ENCODE assay signal across 10 cellular contexts in genomic region chr2:102185347-102185746, GRCh38. TPM values are rescaled to one million over a fixed set of nuclear protein-coding genes. Genes with fewer than 3 reads are reported as not detected.
A peak's percentile ranks its signal among the peaks of the same experiment; 100 is the strongest.
DNase-seq lines count a peak whose midpoint lies in the region; ATAC-seq and TF ChIP-seq lines count a peak whose summit lies in the region.
"Had no signal": no experiment of that assay in that cellular context is flagged by ENCODE, and none has a peak within 500 bp of the region (broad histone marks: within the 10 kb centered on the region; RNA-seq: fewer than 3 reads in every experiment).

No MANE protein-coding gene starts in this region.

- H4K20me1 ChIP-seq in PC-9 (ENCODE audit: insufficient read depth) (no peaks in the 10 kb centered on the region), fibroblast of lung (ENCODE audit: control insufficient read depth, extremely low read depth, insufficient read depth, low read length) (no peaks in the 10 kb centered on the region)

- H3K27me3 ChIP-seq in PC-9 (ENCODE audit: insufficient read depth, low read depth) = no peaks in the 10 kb centered on the region
- no peaks in the 10 kb centered on the region for H3K27me3 ChIP-seq in fibroblast of lung (ENCODE audit: control insufficient read depth, insufficient read depth, low read length)
- peaks cover 0 to 20% (median 7%) of the 10 kb centered on the region in 7 donors for H3K27me3 ChIP-seq in spleen (replicated peaks in 1 of 7)

- no TSS peak for BruUV-seq in PC-9 (replicated peaks; lab: Mats Ljungman, UMichigan)

- no peak overlapping the region for H3K4me3 ChIP-seq in PC-9
- no peak overlapping the region for H3K4me3 ChIP-seq in fibroblast of lung (replicated peaks in 1 of 4; ENCODE audit: control extremely low read depth in 1 of 4, insufficient read depth in 1 of 4, low read depth in 3 of 4, low read length in 4 of 4)
- no peak overlapping the region for H3K4me3 ChIP-seq in spleen
- H3K4me3 ChIP-seq in lower leg skin (ENCODE audit: low read depth, poor library complexity, severe bottlenecking) = no peak overlapping the region

- H2AFZ ChIP-seq in PC-9 (no peak overlapping the region), fibroblast of lung (ENCODE audit: low read length) (no peak overlapping the region)

- no peak for ATAC-seq in HG03439 (IDR thresholded peaks at IDR 0.05; ENCODE audit: unreplicated experiment)

- no peaks in the 10 kb centered on the region for H3K9me3 Mint-ChIP-seq in activated CD4-positive, alpha-beta T cell treated with anti-CD3 and anti-CD28 coated beads, Interleukin-2, amount 10 ng/mL, durations not matched to agents 24 days and 14 days
- no peaks in the 10 kb centered on the region for H3K9me3 Mint-ChIP-seq in activated CD4-positive, alpha-beta T cell treated with anti-CD3 and anti-CD28 coated beads, Interleukin-2, amount 10 ng/mL, durations not matched to agents 7 days and 5 days
- H3K9me3 Mint-ChIP-seq: CD4-positive, alpha-beta memory T cell had no signal

- POLR2A ChIA-PET in activated CD4-positive, alpha-beta T cell treated with anti-CD3 and anti-CD28 coated beads, Interleukin-2, amount 10 ng/mL, durations not matched to agents 7 days and 5 days (lab: Charles Lee) = no interaction called here
- POLR2A ChIA-PET in PC-9 (lab: Charles Lee; ENCODE audit: unreplicated experiment) = no interaction called here

- intact Hi-C loops in activated CD4-positive, alpha-beta T cell treated with anti-CD3 and anti-CD28 coated beads, Interleukin-2, amount 10 ng/mL, durations not matched to agents 24 days and 14 days (cut with micrococcal nuclease) = loop anchor here (2.0 kb wide), 1 partner anchor 55 kb away; no protein-coding TSS in a partner anchor
- intact Hi-C loops in PC-9 (cut with micrococcal nuclease; ENCODE audit: unreplicated experiment) = no loop called here
- intact Hi-C loops in spleen (cut with DNase I; ENCODE audit: low total_unique reads) = no loop called here
- intact Hi-C loops in lower leg skin (cut with DNase I; ENCODE audit: low total_unique reads) = loop anchor here (10.0 kb wide), 1 partner anchor 49 kb away; no protein-coding TSS in a partner anchor

- H3K36me3 ChIP-seq in PC-9 (ENCODE audit: low read depth) (no peaks in the 10 kb centered on the region), fibroblast of lung (ENCODE audit: control insufficient read depth, insufficient read depth, low read length) (no peaks in the 10 kb centered on the region), spleen (no peaks in the 10 kb centered on the region)

- H3K4me2 ChIP-seq in PC-9 (no peak overlapping the region), fibroblast of lung (ENCODE audit: extremely low read depth, insufficient read depth, low read length) (no peak overlapping the region)

- peak; percentile 64 for DNase-seq in activated CD4-positive, alpha-beta T cell treated with anti-CD3 and anti-CD28 coated beads, Interleukin-2, amount 10 ng/mL, durations not matched to agents 24 days and 14 days
- DNase-seq in activated CD4-positive, alpha-beta T cell treated with anti-CD3 and anti-CD28 coated beads, Interleukin-2, amount 10 ng/mL, durations not matched to agents 7 days and 5 days = no peak
- DNase-seq in PC-9 (no peak), fibroblast of lung (ENCODE audit: low read depth in 2 of 2) (peak in 1 of 2 donors; percentile 54), spleen (no peak), lower leg skin (ENCODE audit: low spot score in 2 of 2) (no peak)
- DNase-seq in activated effector memory CD4-positive, alpha-beta T cell treated with anti-CD3 and anti-CD28 coated beads, Interleukin-2, amount 50 U/mL, for 16 hours = no peak
- DNase-seq: NCI-H2029 had no signal

- 0 out of 2 replicates have a peak, but pooled peaks cover under 1% of the 10 kb centered on the region for H3F3A ChIP-seq in PC-9 (ENCODE audit: insufficient read depth, low read depth)

- peaks cover 30% of the 10 kb centered on the region for H3K27me3 Mint-ChIP-seq in activated CD4-positive, alpha-beta T cell treated with anti-CD3 and anti-CD28 coated beads, Interleukin-2, amount 10 ng/mL, durations not matched to agents 24 days and 14 days
- H3K27me3 Mint-ChIP-seq in activated CD4-positive, alpha-beta T cell treated with anti-CD3 and anti-CD28 coated beads, Interleukin-2, amount 10 ng/mL, durations not matched to agents 7 days and 5 days = peaks cover 14% of the 10 kb centered on the region

- H3K9me3 ChIP-seq in PC-9 (ENCODE audit: insufficient read depth, low read depth) (no peaks in the 10 kb centered on the region), fibroblast of lung (ENCODE audit: control insufficient read depth, insufficient read depth, low read depth, low read length) (no peaks in the 10 kb centered on the region), spleen (no peaks in the 10 kb centered on the region)

- H3K79me2 ChIP-seq in PC-9 (ENCODE audit: low read depth) = no peaks in the 10 kb centered on the region
- no peaks in the 10 kb centered on the region for H3K79me2 ChIP-seq in fibroblast of lung (ENCODE audit: control insufficient read depth, insufficient read depth, low read length)

- no peaks in the 10 kb centered on the region for H3K9me2 ChIP-seq in PC-9 (ENCODE audit: insufficient read depth)

- TF ChIP-seq POLR2A in spleen (IDR thresholded peaks at IDR 0.05) (no peak), lower leg skin (IDR thresholded peaks at IDR 0.05) (no peak)

- CTCF ChIA-PET in activated CD4-positive, alpha-beta T cell treated with anti-CD3 and anti-CD28 coated beads, Interleukin-2, amount 10 ng/mL, durations not matched to agents 7 days and 5 days (lab: Charles Lee) = interaction anchor here (0.7 to 1.0 kb wide), 3 partner anchors 55 to 279 kb away, joined by 3 read pairs; no protein-coding TSS in a partner anchor
- CTCF ChIA-PET in PC-9 (lab: Charles Lee) = no interaction called here

- no peak overlapping the region for H3K9ac ChIP-seq in fibroblast of lung (ENCODE audit: insufficient read depth, low read length)

- peaks cover 3% of the 10 kb centered on the region for H3K36me3 Mint-ChIP-seq in activated CD4-positive, alpha-beta T cell treated with anti-CD3 and anti-CD28 coated beads, Interleukin-2, amount 10 ng/mL, durations not matched to agents 24 days and 14 days (ENCODE audit: low read depth)
- peaks cover 3% of the 10 kb centered on the region for H3K36me3 Mint-ChIP-seq in activated CD4-positive, alpha-beta T cell treated with anti-CD3 and anti-CD28 coated beads, Interleukin-2, amount 10 ng/mL, durations not matched to agents 7 days and 5 days (ENCODE audit: low read depth)
- H3K36me3 Mint-ChIP-seq: CD4-positive, alpha-beta memory T cell had no signal

- peaks cover 8% of the 10 kb centered on the region for H3K4me1 Mint-ChIP-seq in activated CD4-positive, alpha-beta T cell treated with anti-CD3 and anti-CD28 coated beads, Interleukin-2, amount 10 ng/mL, durations not matched to agents 24 days and 14 days
- H3K4me1 Mint-ChIP-seq in activated CD4-positive, alpha-beta T cell treated with anti-CD3 and anti-CD28 coated beads, Interleukin-2, amount 10 ng/mL, durations not matched to agents 7 days and 5 days = peaks cover 18% of the 10 kb centered on the region

- H3K27ac ChIP-seq in PC-9 = no peak overlapping the region
- no peak overlapping the region for H3K27ac ChIP-seq in fibroblast of lung (ENCODE audit: insufficient read depth, low read length)
- H3K27ac ChIP-seq in spleen = peak overlapping the region in 1 of 8 donors; percentile 11

- no peak overlapping the region for H3K4me3 Mint-ChIP-seq in activated CD4-positive, alpha-beta T cell treated with anti-CD3 and anti-CD28 coated beads, Interleukin-2, amount 10 ng/mL, durations not matched to agents 24 days and 14 days
- no peak overlapping the region for H3K4me3 Mint-ChIP-seq in activated CD4-positive, alpha-beta T cell treated with anti-CD3 and anti-CD28 coated beads, Interleukin-2, amount 10 ng/mL, durations not matched to agents 7 days and 5 days

- 1 to 10% (median 6%) methylated on average over 2 of the region's 2 CpGs for WGBS in spleen, 5 donors
- WGBS in lower leg skin, 2 donors = 24 to 25% methylated on average over 2 of the region's 2 CpGs

- no peak overlapping the region for H3K27ac Mint-ChIP-seq in activated CD4-positive, alpha-beta T cell treated with anti-CD3 and anti-CD28 coated beads, Interleukin-2, amount 10 ng/mL, durations not matched to agents 24 days and 14 days
- no peak overlapping the region for H3K27ac Mint-ChIP-seq in activated CD4-positive, alpha-beta T cell treated with anti-CD3 and anti-CD28 coated beads, Interleukin-2, amount 10 ng/mL, durations not matched to agents 7 days and 5 days
- H3K27ac Mint-ChIP-seq: CD4-positive, alpha-beta memory T cell had no signal

- peaks cover 6% of the 10 kb centered on the region for H3K4me1 ChIP-seq in PC-9 (replicated peaks; ENCODE audit: insufficient read depth)
- H3K4me1 ChIP-seq in fibroblast of lung (ENCODE audit: control insufficient read depth, extremely low read depth, insufficient read depth, low read length) = no peaks in the 10 kb centered on the region
- peaks cover 0 to 20% (median 10%) of the 10 kb centered on the region in 6 donors for H3K4me1 ChIP-seq in spleen

- TF ChIP-seq CTCF in PC-9 (conservative IDR thresholded peaks at IDR 0.05) (peak; percentile 61), fibroblast of lung (conservative IDR thresholded peaks at IDR 0.05 in 1 of 2, IDR thresholded peaks at IDR 0.05 in 1 of 2; ENCODE audit: low read depth in 1 of 2, low read length in 2 of 2) (peak; percentile 62 to 80), spleen (IDR thresholded peaks at IDR 0.05 in 8 of 11, conservative IDR thresholded peaks at IDR 0.05 in 3 of 11) (peak in 8 of 11 experiments; percentile 6 to 62 (median 47)), lower leg skin (IDR thresholded peaks at IDR 0.05) (no peak)

RNA-seq across cellular contexts. Expression of gene IL1RL2, which starts 1.5 kb away (rescaled TPM):
- 0.09 and 0.12 TPM in 2 replicates for total RNA-seq in activated CD4-positive, alpha-beta T cell treated with anti-CD3 and anti-CD28 coated beads, Interleukin-2, amount 10 ng/mL, durations not matched to agents 24 days and 14 days
- not detected for total RNA-seq in activated CD4-positive, alpha-beta T cell treated with anti-CD3 and anti-CD28 coated beads, Interleukin-2, amount 10 ng/mL, durations not matched to agents 7 days and 5 days
- 1.2 and 1.9 TPM in 2 replicates for total RNA-seq in PC-9 (2021)
- total RNA-seq in fibroblast of lung = 2.6 and 3.1 TPM in 2 replicates
- polyA plus RNA-seq in fibroblast of lung = 0.28 and 0.66 TPM in 2 replicates
- polyA plus RNA-seq in fibroblast of lung (2012) = 0.36 and 0.85 TPM in 2 replicates
- not detected in 2 replicates for polyA minus RNA-seq in fibroblast of lung (ENCODE audit: low replicate concordance)
- total RNA-seq in spleen = under 1 TPM in 3 of 7 donors, not detected in 4; 0.13 to 0.49 (median 0.23) TPM
- under 1 TPM; 0.05 to 0.13 (median 0.06) TPM for polyA plus RNA-seq in spleen
- 10 to 100 TPM; 12.7 to 21.9 (median 18.5) TPM for total RNA-seq in lower leg skin
- polyA plus RNA-seq: CD4-positive, alpha-beta memory T cell had no signal

RNA-seq across cellular contexts. Expression of gene IL1R1, which starts 42.8 kb away (rescaled TPM):
- 1.7 and 2.2 TPM in 2 replicates for total RNA-seq in activated CD4-positive, alpha-beta T cell treated with anti-CD3 and anti-CD28 coated beads, Interleukin-2, amount 10 ng/mL, durations not matched to agents 24 days and 14 days
- total RNA-seq in activated CD4-positive, alpha-beta T cell treated with anti-CD3 and anti-CD28 coated beads, Interleukin-2, amount 10 ng/mL, durations not matched to agents 7 days and 5 days = 1 to 10 TPM in 1 of 2 experiments, under 1 TPM in 1; 0.81 to 1.3 TPM
- total RNA-seq in PC-9 (2021) (5.0 and 6.5 TPM in 2 replicates), fibroblast of lung (110 and 173 TPM in 2 replicates), spleen (100 to 1,000 TPM in 1 of 7 donors, 10 to 100 TPM in 6; 66.9 to 163 (median 80.8) TPM), lower leg skin (10 to 100 TPM; 43.2 to 92.9 (median 53.0) TPM)
- polyA plus RNA-seq in fibroblast of lung (167 and 232 TPM in 2 replicates), spleen (10 to 100 TPM in 2 of 3 donors, 1 to 10 TPM in 1; 7.6 to 17.0 (median 14.3) TPM)
- 85.0 and 121 TPM in 2 replicates for polyA plus RNA-seq in fibroblast of lung (2012)
- polyA minus RNA-seq in fibroblast of lung (ENCODE audit: low replicate concordance) = 62.3 and 67.8 TPM in 2 replicates

Comparison
In these comparisons a context has a peak if more than half of its experiments do, and no peak if none do; other contexts are left out.
1. CTCF ChIP-seq: peak in PC-9 (single experiment), fibroblast of lung (2 of 2) and spleen (8 of 11); none in lower leg skin (0 of 3).
2. intact Hi-C loops: an anchor here in activated CD4-positive, alpha-beta T cell treated with anti-CD3 and anti-CD28 coated beads, Interleukin-2, amount 10 ng/mL, durations not matched to agents 24 days and 14 days (2.0 kb wide) and lower leg skin (10.0 kb wide); none called in PC-9 and spleen.